ENCODE assay signal across 13 cellular contexts in genomic region chr1:24308365-24309015, GRCh38. TPM values are rescaled to one million over a fixed set of nuclear protein-coding genes. Genes with fewer than 3 reads are reported as not detected.
DNase-seq lines count a peak whose midpoint lies in the region; ATAC-seq and TF ChIP-seq lines count a peak whose summit lies in the region.
"Had no signal": no experiment of that assay in that cellular context is flagged by ENCODE, and none has a peak within 500 bp of the region (broad histone marks: within the 10 kb centered on the region; RNA-seq: fewer than 3 reads in every experiment).

No MANE protein-coding gene starts in this region.

- no peaks in the 10 kb centered on the region for H3K9me3 ChIP-seq in neuronal stem cell (replicated peaks in 1 of 2; ENCODE audit: control insufficient read depth in 2 of 2, insufficient read depth in 1 of 2, low read depth in 1 of 2, low read length in 2 of 2)
- H3K9me3 ChIP-seq: thyroid gland had no signal

- H3K14ac ChIP-seq in neuronal stem cell (ENCODE audit: low read length), result no peak overlapping the region

- 0 out of 2 replicates have a peak overlapping the region, but pooled peaks have one; percentile 29 for H3K27ac Mint-ChIP-seq in WTC11
- H3K27ac Mint-ChIP-seq: CD14-positive monocyte had no signal

- no peaks in the 10 kb centered on the region for H3K9me3 Mint-ChIP-seq in WTC11
- H3K9me3 Mint-ChIP-seq: CD14-positive monocyte had no signal

- no peak overlapping the region for H3K4ac ChIP-seq in neuronal stem cell (ENCODE audit: low read length)

- H2AFZ ChIP-seq in neuronal stem cell (ENCODE audit: low read length), result no peak overlapping the region

- H3K4me3 ChIP-seq in neuronal stem cell (ENCODE audit: low read length in 2 of 2), result no peak overlapping the region
- H3K4me3 ChIP-seq: thyroid gland had no signal

- H3K4me1 Mint-ChIP-seq in WTC11, result peaks cover 64% of the 10 kb centered on the region
- H3K4me1 Mint-ChIP-seq: CD14-positive monocyte had no signal

- H3K9ac ChIP-seq in neuronal stem cell (ENCODE audit: low read depth, low read length, poor library complexity), result no peak overlapping the region
- H3K9ac ChIP-seq: KMS-11 had no signal

- no peak overlapping the region for H2BK120ac ChIP-seq in neuronal stem cell (ENCODE audit: low read depth, low read length)

- H3K79me1 ChIP-seq in neuronal stem cell (ENCODE audit: low read depth, low read length), result no peaks in the 10 kb centered on the region

- H2BK5ac ChIP-seq in neuronal stem cell (ENCODE audit: low read length), result no peak overlapping the region

- H3K18ac ChIP-seq in neuronal stem cell (ENCODE audit: low read length), result no peak overlapping the region

- CTCF ChIA-PET in HEK293T (lab: Yijun Ruan, JAX) (no interaction called here), WTC11 (lab: Charles Lee) (interaction anchor here (0.6 to 4.8 kb wide), 25 partner anchors 10 to 332 kb away, joined by 3 to 45 read pairs (median 4); partner anchors contain the start of gene GRHL3)

- WGBS in neuronal stem cell (ENCODE audit: extremely low coverage in 2 of 2, insufficient read length in 2 of 2, insufficient replicate concordance in 1 of 2), 2 donors, result no CpG with 5 or more reads among the region's 7 CpGs

- no peak overlapping the region for H3K27ac ChIP-seq in neuronal stem cell (replicated peaks; ENCODE audit: low read length)
- H3K27ac ChIP-seq: KMS-11, thyroid gland had no signal

- no peak overlapping the region for H3K23ac ChIP-seq in neuronal stem cell (ENCODE audit: low read depth, low read length, poor library complexity)

- ATAC-seq in WTC11 (peak; percentile 86), HG02852 (IDR thresholded peaks at IDR 0.05; ENCODE audit: unreplicated experiment) (no peak)
- ATAC-seq: left ventricle myocardium superior had no signal

- H3K4me2 ChIP-seq in neuronal stem cell (ENCODE audit: insufficient read depth, low read length, poor library complexity, severe bottlenecking), result no peak overlapping the region
- H3K4me2 ChIP-seq: KMS-11 had no signal

- H3K4me3 Mint-ChIP-seq in WTC11, result no peak overlapping the region
- H3K4me3 Mint-ChIP-seq: CD14-positive monocyte had no signal

- TF ChIP-seq CTCF in WTC11 (IDR thresholded peaks at IDR 0.05), result no peak

- no peak overlapping the region for H4K8ac ChIP-seq in neuronal stem cell (ENCODE audit: low read depth, low read length)

- no peak overlapping the region for H4K91ac ChIP-seq in neuronal stem cell (ENCODE audit: low read depth, low read length, poor library complexity)

- H2BK12ac ChIP-seq in neuronal stem cell (ENCODE audit: low read length), result no peak overlapping the region

- peaks cover 0 to 13% of the 10 kb centered on the region in 2 donors for H3K4me1 ChIP-seq in neuronal stem cell (ENCODE audit: control insufficient read depth in 2 of 2, insufficient read depth in 1 of 2, low read depth in 1 of 2, low read length in 2 of 2)

- DNase-seq in AG08395 (ENCODE audit: low spot score) (peak; percentile 39), HEK293T (ENCODE audit: extremely low spot score) (peak; percentile 29), WTC11 (ENCODE audit: low spot score) (peak; percentile 49), iPS DF 19.7 (ENCODE audit: low read depth, low spot score) (peak; percentile 84), T-helper 2 cell (no peak), neuronal stem cell (ENCODE audit: low spot score) (no peak), A172 (ENCODE audit: low spot score) (no peak)
- DNase-seq: activated CD8-positive, alpha-beta memory T cell treated with anti-CD3 and anti-CD28 coated beads for 24 hours; left ventricle myocardium superior; thyroid gland had no signal

- no peaks in the 10 kb centered on the region for H3K27me3 ChIP-seq in neuronal stem cell (ENCODE audit: control insufficient read depth in 3 of 3, insufficient read depth in 3 of 3, low read depth in 1 of 3, low read length in 3 of 3)

- H3K36me3 ChIP-seq in neuronal stem cell (replicated peaks in 1 of 2; ENCODE audit: control insufficient read depth in 2 of 2, insufficient read depth in 2 of 2, low read length in 2 of 2), result no peaks in the 10 kb centered on the region
- H3K36me3 ChIP-seq: thyroid gland had no signal

- POLR2A ChIA-PET in HEK293T (lab: Yijun Ruan, JAX), result interaction anchor here (0.6 to 1.2 kb wide), 3 partner anchors 8 to 14 kb away, joined by 3 to 4 read pairs (median 3); no protein-coding TSS in a partner anchor
- POLR2A ChIA-PET in WTC11 (lab: Charles Lee), result interaction anchor here (0.6 to 1.2 kb wide), 3 partner anchors 12 to 158 kb away, joined by 3 to 5 read pairs (median 5); no protein-coding TSS in a partner anchor

- H3K27me3 Mint-ChIP-seq in WTC11 (ENCODE audit: low read depth), result no peaks in the 10 kb centered on the region

- H2AK5ac ChIP-seq in neuronal stem cell (ENCODE audit: low read depth, low read length), result no peak overlapping the region

- no peaks in the 10 kb centered on the region for H3K36me3 Mint-ChIP-seq in WTC11
- H3K36me3 Mint-ChIP-seq: CD14-positive monocyte had no signal

- H2BK15ac ChIP-seq in neuronal stem cell (ENCODE audit: low read length), result no peak overlapping the region

TF ChIP-seq in HEK293T, 16 proteins besides CTCF, POLR2A, EP300 and RAD21:
- TF ChIP-seq PKNOX1 (IDR thresholded peaks at IDR 0.05), result no peak
- TF ChIP-seq ZNF384 (IDR thresholded peaks at IDR 0.05), result no peak
- TF ChIP-seq L3MBTL2 (conservative IDR thresholded peaks at IDR 0.05), result no peak
- TF ChIP-seq FOXK2 (IDR thresholded peaks at IDR 0.05), result no peak
- no peak for TF ChIP-seq NFRKB (IDR thresholded peaks at IDR 0.05)
- no peak for TF ChIP-seq SUZ12 (IDR thresholded peaks at IDR 0.05)
- no peak for TF ChIP-seq HDGF (IDR thresholded peaks at IDR 0.05; ENCODE audit: borderline replicate concordance)
- no peak for TF ChIP-seq CTBP1 (IDR thresholded peaks at IDR 0.05; ENCODE audit: borderline replicate concordance)
- no peak for TF ChIP-seq ARNT (IDR thresholded peaks at IDR 0.05)
- TF ChIP-seq SP1 (IDR thresholded peaks at IDR 0.05), result no peak
- TF ChIP-seq LEF1 (IDR thresholded peaks at IDR 0.05; ENCODE audit: borderline replicate concordance), result no peak
- no peak for TF ChIP-seq BHLHE40 (IDR thresholded peaks at IDR 0.05; ENCODE audit: borderline replicate concordance)
- TF ChIP-seq FOXM1 (IDR thresholded peaks at IDR 0.05; ENCODE audit: borderline replicate concordance), result no peak
- TF ChIP-seq FOXA1 (IDR thresholded peaks at IDR 0.05), result no peak
- no peak for TF ChIP-seq TARDBP (IDR thresholded peaks at IDR 0.05)
- TF ChIP-seq ELF4 (IDR thresholded peaks at IDR 0.05), result no peak

TF ChIP-seq in WTC11, 78 proteins besides CTCF, POLR2A, EP300 and RAD21 (continues in another document):
- TF ChIP-seq MYBL2 (CRISPR knock-in tag; IDR thresholded peaks at IDR 0.05) (no peak), GABPB1 (CRISPR knock-in tag; IDR thresholded peaks at IDR 0.05) (no peak), E2F5 (CRISPR knock-in tag; IDR thresholded peaks at IDR 0.05) (0 out of 2 replicates have a peak, but pooled peaks have one; percentile 30), IRF1 (CRISPR knock-in tag; IDR thresholded peaks at IDR 0.05) (no peak), NFATC4 (CRISPR knock-in tag; IDR thresholded peaks at IDR 0.05) (no peak), ATF3 (CRISPR knock-in tag; conservative IDR thresholded peaks at IDR 0.05) (no peak), USF1 (CRISPR knock-in tag; IDR thresholded peaks at IDR 0.05) (0 out of 2 replicates have a peak, but pooled peaks have one; percentile 23), ZNF281 (CRISPR knock-in tag; IDR thresholded peaks at IDR 0.05) (no peak)

RNA-seq across cellular contexts. Expression of gene GRHL3, which starts 10.7 kb away (rescaled TPM):
- 1.5 to 3.0 TPM (median 2.5 TPM) in 3 replicates for total RNA-seq in WTC11 (2021)
- polyA plus RNA-seq in neuronal stem cell (2013, experiment 1 of 2), result 0.54 TPM
- polyA plus RNA-seq in neuronal stem cell (2013, experiment 2 of 2), result 0.50 TPM
- total RNA-seq in A172 (2014; rRNA removed; shearing (Covaris generic)), result 0.10 TPM in 1 of 2 replicates, not detected in the other
- total RNA-seq: left ventricle myocardium superior had no signal
- polyA plus RNA-seq: CD14-positive monocyte had no signal

Comparison
In these comparisons a context has a peak if more than half of its experiments do, and no peak if none do; other contexts are left out.
1. DNase-seq: peak in AG08395 (single experiment), HEK293T (single experiment), WTC11 (single experiment) and iPS DF 19.7 (single experiment); none in T-helper 2 cell (0 of 5), neuronal stem cell (single experiment) and A172 (single experiment).